Comparison of ENCODE assay signal across 11 cellular contexts in the genomic region with DNA sequence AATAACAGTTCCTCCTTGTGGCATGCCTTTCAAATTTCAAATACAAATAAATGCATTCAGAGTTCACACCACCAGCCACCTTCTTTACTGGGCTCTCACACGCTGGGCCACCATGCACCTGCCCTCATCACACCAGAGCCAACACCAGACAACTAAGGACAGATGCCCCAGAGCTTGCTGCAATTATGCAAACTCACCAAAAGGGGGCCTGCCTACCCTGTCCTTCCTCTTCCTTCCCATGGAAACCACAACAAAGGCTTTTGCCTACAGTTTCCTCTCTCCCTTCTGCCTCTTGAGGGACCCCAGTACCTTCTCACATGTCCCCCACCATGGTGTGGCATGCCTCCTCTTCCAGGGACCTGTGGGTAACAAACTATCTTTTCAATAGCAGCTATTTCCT.
DNase-seq lines count a peak whose midpoint lies in the region; ATAC-seq and TF ChIP-seq lines count a peak whose summit lies in the region.
"Had no signal": no experiment of that assay in that cellular context is flagged by ENCODE, and none has a peak within 500 bp of the region (broad histone marks: within the 10 kb centered on the region; RNA-seq: fewer than 3 reads in every experiment).

No MANE protein-coding gene starts in this region.

- H3K9me3 ChIP-seq in DND-41 (ENCODE audit: insufficient read depth, low read length, severe bottlenecking) (no peaks in the 10 kb centered on the region), HCT116 (ENCODE audit: control insufficient read depth in 1 of 2, insufficient read depth in 1 of 2, low read depth in 1 of 2, low read length in 2 of 2) (no peaks in the 10 kb centered on the region)
- H3K9me3 ChIP-seq: heart left ventricle had no signal

- in situ Hi-C loops in SK-MEL-5 (cut with HindIII; ENCODE audit: low pct_unique_long_range_greater_than_20kb, low sequenced_read_pairs): no loop called here

- no peaks in the 10 kb centered on the region for H3K36me3 ChIP-seq in DND-41 (ENCODE audit: insufficient read depth, low read length)
- H3K36me3 ChIP-seq in HCT116 (ENCODE audit: control insufficient read depth in 1 of 2, insufficient read depth in 2 of 2, low read length in 2 of 2): no peaks in the 10 kb centered on the region
- H3K36me3 ChIP-seq: heart left ventricle had no signal

- H3K27me3 ChIP-seq in DND-41 (ENCODE audit: insufficient read depth, low read length, poor library complexity) (no peaks in the 10 kb centered on the region), HCT116 (ENCODE audit: insufficient read depth, low read length) (no peaks in the 10 kb centered on the region)
- H3K27me3 ChIP-seq: heart left ventricle had no signal

- H4K20me1 ChIP-seq in DND-41 (ENCODE audit: insufficient read depth, low read length) (no peaks in the 10 kb centered on the region), HCT116 (ENCODE audit: insufficient read depth) (no peaks in the 10 kb centered on the region)

- H3K4me1 ChIP-seq in DND-41 (ENCODE audit: insufficient read depth, low read length): no peaks in the 10 kb centered on the region
- H3K4me1 ChIP-seq in HCT116 (ENCODE audit: control insufficient read depth in 1 of 2, insufficient read depth in 2 of 2, low read length in 2 of 2): no peaks in the 10 kb centered on the region
- H3K4me1 ChIP-seq: heart left ventricle had no signal

- POLR2A ChIA-PET in HCT116 (lab: Charles Lee): no interaction called here

- H2AFZ ChIP-seq in DND-41 (ENCODE audit: low read depth, low read length) (no peak overlapping the region), HCT116 (ENCODE audit: low read depth, low read length, poor library complexity, severe bottlenecking) (peak overlapping the region; percentile 64)

- TF ChIP-seq RAD21 in HCT116 (IDR thresholded peaks at IDR 0.05; ENCODE audit: low read depth): peak; percentile 78

- ATAC-seq in DND-41 (ENCODE audit: insufficient read depth, low read depth) (no peak), HCT116 (peak; percentile 94), HG02840 (IDR thresholded peaks at IDR 0.05; ENCODE audit: low FRiP score, unreplicated experiment) (no peak)
- ATAC-seq: heart left ventricle had no signal

- no peaks in the 10 kb centered on the region for H3K9me2 ChIP-seq in HCT116 (ENCODE audit: insufficient read depth)

- CTCF ChIA-PET in HCT116 (lab: Charles Lee): interaction anchor here (0.7 to 1.5 kb wide), 5 partner anchors 11 to 619 kb away, joined by 3 read pairs; no protein-coding TSS in a partner anchor

- H3K4me2 ChIP-seq in DND-41 (ENCODE audit: insufficient read depth, low read length) (no peak overlapping the region), HCT116 (ENCODE audit: low read length) (no peak overlapping the region)

- no peak for TF ChIP-seq CTCF in DND-41 (IDR thresholded peaks at IDR 0.05; ENCODE audit: borderline replicate concordance, extremely low read depth, low read length, poor library complexity, severe bottlenecking)
- TF ChIP-seq CTCF in HCT116 (IDR thresholded peaks at IDR 0.05 in 2 of 3, conservative IDR thresholded peaks at IDR 0.05 in 1 of 3; ENCODE audit: borderline replicate concordance in 1 of 3, insufficient read depth in 1 of 3, low read depth in 2 of 3, low read length in 2 of 3): peak; percentile 53 to 72 (median 67); a peak in 5 of 6 replicates

- H3K9ac ChIP-seq in DND-41 (ENCODE audit: low read depth, low read length) (no peak overlapping the region), HCT116 (ENCODE audit: low read length) (no peak overlapping the region)

- H3K27ac ChIP-seq in DND-41 (ENCODE audit: low read length): no peak overlapping the region
- no peak overlapping the region for H3K27ac ChIP-seq in HCT116 (ENCODE audit: low read depth, low read length)
- H3K27ac ChIP-seq: heart left ventricle had no signal

- no peak overlapping the region for H3K4me3 ChIP-seq in DND-41 (ENCODE audit: low read depth in 1 of 2, low read length in 2 of 2)
- no peak overlapping the region for H3K4me3 ChIP-seq in HCT116 (replicated peaks in 1 of 2; ENCODE audit: low read depth in 1 of 2, low read length in 2 of 2)
- H3K4me3 ChIP-seq: heart left ventricle had no signal

- no TSS peak for BruUV-seq in HCT116 (replicated peaks; lab: Mats Ljungman, UMichigan)

- RAD21 ChIA-PET in HCT116 (lab: Charles Lee; ENCODE audit: low non-redundant PET in 1 of 2, low total read pairs in 2 of 2, uncharacterized antibody in 2 of 2, unreplicated experiment in 2 of 2): no interaction called here

- H3K79me2 ChIP-seq in DND-41 (ENCODE audit: insufficient read depth, low read length) (no peaks in the 10 kb centered on the region), HCT116 (ENCODE audit: insufficient read depth, low read length) (no peaks in the 10 kb centered on the region)

- intact Hi-C loops in HCT116 (cut with micrococcal nuclease): no loop called here

- DNase-seq in DND-41 (peak; percentile 6), HCT116 (ENCODE audit: low read depth, low spot score) (peak; percentile 34), SK-MEL-5 (ENCODE audit: low read depth, low spot score) (peak; percentile 65), islet precursor cell (peak; percentile 66), inferior parietal cortex (ENCODE audit: extremely low spot score) (no peak), T1000 (lab: John Stamatoyannopoulos, UW) (no peak), medulla oblongata (ENCODE audit: extremely low spot score) (no peak)
- DNase-seq: heart left ventricle, naive B cell, NCI-H187 had no signal

- no peak for TF ChIP-seq POLR2A in HCT116 (IDR thresholded peaks at IDR 0.05; ENCODE audit: borderline replicate concordance, extremely low read depth, insufficient read depth, insufficient read length)

TF ChIP-seq in HCT116, 20 proteins besides CTCF, POLR2A, EP300 and RAD21:
- no peak for TF ChIP-seq ZNF274 (IDR thresholded peaks at IDR 0.05; ENCODE audit: low read depth, low read length)
- TF ChIP-seq TCF7L2 (IDR thresholded peaks at IDR 0.05; ENCODE audit: borderline replicate concordance, extremely low read depth, insufficient read depth, insufficient read length): peak; percentile 91
TF ChIP-seq in HCT116: peak in this region for 1.

Comparison
In these comparisons a context has a peak if more than half of its experiments do, and no peak if none do; other contexts are left out.
1. DNase-seq: peak in DND-41 (single experiment), HCT116 (single experiment), SK-MEL-5 (single experiment) and islet precursor cell (single experiment); none in inferior parietal cortex (single experiment), T1000 (single experiment) and medulla oblongata (single experiment).